Comparison of ENCODE assay signal across 2 cellular contexts in genomic region chr9:33138768-33139167, GRCh38.
TF ChIP-seq lines count a peak whose summit lies in the region.

No MANE protein-coding gene starts in this region.

TF ChIP-seq in liver, 16 proteins besides CTCF, POLR2A, EP300 and RAD21 (continued from another document):
- TF ChIP-seq ZBTB33 (IDR thresholded peaks at IDR 0.05) (no peak), YY1 (IDR thresholded peaks at IDR 0.05) (no peak), EGR1 (IDR thresholded peaks at IDR 0.05; ENCODE audit: low read depth in 2 of 2) (no peak), JUND (IDR thresholded peaks at IDR 0.05) (no peak)

TF ChIP-seq in HepG2, 621 proteins besides CTCF, POLR2A, EP300 and RAD21:
- TF ChIP-seq DZIP1 (CRISPR knock-in tag; IDR thresholded peaks at IDR 0.05) (no peak), GPN1 (CRISPR knock-in tag; IDR thresholded peaks at IDR 0.05; ENCODE audit: borderline replicate concordance) (no peak), HOMEZ (CRISPR knock-in tag; IDR thresholded peaks at IDR 0.05; ENCODE audit: low read depth) (no peak), ZNF30 (CRISPR knock-in tag; IDR thresholded peaks at IDR 0.05) (no peak), KAT2B (IDR thresholded peaks at IDR 0.05; ENCODE audit: borderline replicate concordance, low read depth, low read length) (no peak), CREM (IDR thresholded peaks at IDR 0.05) (no peak), CREM (CRISPR knock-in tag; IDR thresholded peaks at IDR 0.05) (no peak), MED1 (CRISPR knock-in tag; IDR thresholded peaks at IDR 0.05) (no peak), ZNF558 (CRISPR knock-in tag; IDR thresholded peaks at IDR 0.05; ENCODE audit: borderline replicate concordance) (no peak), NCOR1 (IDR thresholded peaks at IDR 0.05; ENCODE audit: borderline replicate concordance, low read length) (no peak), CREBL2 (CRISPR knock-in tag; IDR thresholded peaks at IDR 0.05; ENCODE audit: borderline replicate concordance) (no peak), ISL2 (CRISPR knock-in tag; IDR thresholded peaks at IDR 0.05) (no peak), HES4 (CRISPR knock-in tag; IDR thresholded peaks at IDR 0.05; ENCODE audit: borderline replicate concordance) (no peak), ZNF614 (CRISPR knock-in tag; IDR thresholded peaks at IDR 0.05; ENCODE audit: borderline replicate concordance) (no peak)
